14 cellular contexts compared by ENCODE assay signal in genomic region chr15:74791667-74792066, GRCh38. TPM values are rescaled to one million over a fixed set of nuclear protein-coding genes. Genes with fewer than 3 reads are reported as not detected.
A peak's percentile ranks its signal among the peaks of the same experiment; 100 is the strongest.
DNase-seq lines count a peak whose midpoint lies in the region; ATAC-seq and TF ChIP-seq lines count a peak whose summit lies in the region.
"Had no signal": no experiment of that assay in that cellular context is flagged by ENCODE, and none has a peak within 500 bp of the region (broad histone marks: within the 10 kb centered on the region; RNA-seq: fewer than 3 reads in every experiment).

No MANE protein-coding gene starts in this region.

- intact Hi-C loops in OCI-LY7 (cut with micrococcal nuclease; ENCODE audit: unreplicated experiment) (no loop called here), colonic mucosa (cut with DNase I) (no loop called here)

- peak overlapping the region; percentile 99 for H3K27ac ChIP-seq in OCI-LY7 (ENCODE audit: low read depth, low read length, poor library complexity, severe bottlenecking)
- no peak overlapping the region for H3K27ac ChIP-seq in colonic mucosa
- H3K27ac ChIP-seq in temporal lobe (ENCODE audit: low read depth, low read length), result peak overlapping the region; percentile 53
- H3K27ac ChIP-seq: coronary artery, foreskin keratinocyte had no signal

- peaks cover 34% of the 10 kb centered on the region; the same call in 1 of the 2 replicates for H4K20me1 ChIP-seq in OCI-LY7 (ENCODE audit: insufficient read depth, low read length)

- H3K36me3 ChIP-seq in OCI-LY7 (ENCODE audit: insufficient read depth, low read length) (peaks cover 84% of the 10 kb centered on the region), colonic mucosa (no peaks in the 10 kb centered on the region)

- H2AFZ ChIP-seq in OCI-LY7 (ENCODE audit: low read length), result no peak overlapping the region

- H3K9ac ChIP-seq in colonic mucosa (ENCODE audit: low read depth in 2 of 2, low read length in 2 of 2), result no peak overlapping the region

- H3K4me1 Mint-ChIP-seq in activated T-cell treated with anti-CD3 and anti-CD28 coated beads, Interleukin-2, amount 50 U/mL, for 72 hours (ENCODE audit: low read depth), result peaks cover 93% of the 10 kb centered on the region

- H3K4me2 ChIP-seq in OCI-LY7 (ENCODE audit: low read length), result peak overlapping the region; percentile 92

- H3K4me3 ChIP-seq in OCI-LY7 (ENCODE audit: low read depth, low read length, poor library complexity, severe bottlenecking) (peak overlapping the region; percentile 97), colonic mucosa (no peak overlapping the region)
- H3K4me3 ChIP-seq: coronary artery had no signal

- H3K9me3 Mint-ChIP-seq in activated T-cell treated with anti-CD3 and anti-CD28 coated beads, Interleukin-2, amount 50 U/mL, for 72 hours, result no peaks in the 10 kb centered on the region
- H3K9me3 Mint-ChIP-seq: nephron progenitor cell had no signal

- peak overlapping the region; percentile 49 to 90 for H3K4me3 Mint-ChIP-seq in activated T-cell treated with anti-CD3 and anti-CD28 coated beads, Interleukin-2, amount 50 U/mL, for 72 hours
- H3K4me3 Mint-ChIP-seq: nephron progenitor cell had no signal

- no peak for DNase-seq in activated T-cell treated with anti-CD3 and anti-CD28 coated beads, Interleukin-2, amount 50 U/mL, for 72 hours
- no peak for DNase-seq in activated T-cell treated with anti-CD3 and anti-CD28 coated beads, Interleukin-2, amount 50 U/mL, for 48 hours
- DNase-seq in OCI-LY7 (ENCODE audit: low spot score) (no peak), colonic mucosa (peak; percentile 19), kidney glomerular epithelial cell (lab: John Stamatoyannopoulos, UW) (no peak), NCI-H2227 treated with DMSO at 0.1 percent for 48 hours (lab: John Stamatoyannopoulos, UW) (no peak), ACHN (no peak)
- DNase-seq: foreskin keratinocyte, NCI-H345, nephron progenitor cell had no signal

- CTCF ChIA-PET in OCI-LY7 (lab: Charles Lee; ENCODE audit: unreplicated experiment), result interaction anchor here (3.1 to 3.5 kb wide), 3 partner anchors 12 to 20 kb away, joined by 13 to 17 read pairs (median 14); no protein-coding TSS in a partner anchor

- H3K79me2 ChIP-seq in OCI-LY7 (ENCODE audit: insufficient read depth, low read depth, low read length), result peaks cover 92% of the 10 kb centered on the region

- POLR2A ChIA-PET in OCI-LY7 (lab: Charles Lee), result interaction anchor here (3.2 to 11.8 kb wide), 2 partner anchors 8 to 15 kb away, joined by 22 to 221 read pairs; partner anchors contain the start of gene CSK

- no peaks in the 10 kb centered on the region for H3K27me3 Mint-ChIP-seq in activated T-cell treated with anti-CD3 and anti-CD28 coated beads, Interleukin-2, amount 50 U/mL, for 72 hours (ENCODE audit: low read depth)

- H3K9me2 ChIP-seq in OCI-LY7 (ENCODE audit: insufficient read depth, low read length), result no peaks in the 10 kb centered on the region

- peaks cover 4 to 17% of the 10 kb centered on the region in 2 donors for H3K36me3 Mint-ChIP-seq in activated T-cell treated with anti-CD3 and anti-CD28 coated beads, Interleukin-2, amount 50 U/mL, for 72 hours (ENCODE audit: insufficient read depth in 2 of 2)

- ATAC-seq in activated T-cell treated with anti-CD3 and anti-CD28 coated beads, Interleukin-2, amount 50 U/mL, for 72 hours (replicated peaks in 1 of 2), result no peak
- ATAC-seq: foreskin keratinocyte had no signal

- no peaks in the 10 kb centered on the region for H3K27me3 ChIP-seq in colonic mucosa
- H3K27me3 ChIP-seq: foreskin keratinocyte had no signal

- in situ Hi-C loops in ACHN (cut with HindIII; ENCODE audit: low pct_ligation_motif_present, low pct_unique_long_range_greater_than_20kb, low sequenced_read_pairs), result no loop called here

- H3K27ac Mint-ChIP-seq in activated T-cell treated with anti-CD3 and anti-CD28 coated beads, Interleukin-2, amount 50 U/mL, for 72 hours, result peak overlapping the region; percentile 57
- H3K27ac Mint-ChIP-seq: nephron progenitor cell had no signal

- TF ChIP-seq CTCF in OCI-LY7 (conservative IDR thresholded peaks at IDR 0.05; ENCODE audit: low read length) (no peak), colonic mucosa (IDR thresholded peaks at IDR 0.05) (no peak)

- peaks cover 97% of the 10 kb centered on the region for H3K4me1 ChIP-seq in OCI-LY7 (ENCODE audit: insufficient read depth, low read length, poor library complexity, severe bottlenecking)
- H3K4me1 ChIP-seq in colonic mucosa, result peaks cover 52% of the 10 kb centered on the region

- no peaks in the 10 kb centered on the region for H3K9me3 ChIP-seq in OCI-LY7 (ENCODE audit: low read length)
- H3K9me3 ChIP-seq in colonic mucosa, result no peaks in the 10 kb centered on the region

- BruUV-seq in OCI-LY7 (replicated peaks; lab: Mats Ljungman, UMichigan), result no TSS peak

RNA-seq across cellular contexts. Expression of gene CSK, which starts 9.8 kb away (rescaled TPM):
- 100 to 1,000 TPM; 200 to 267 TPM for total RNA-seq in activated T-cell treated with anti-CD3 and anti-CD28 coated beads, Interleukin-2, amount 50 U/mL, for 72 hours
- total RNA-seq in OCI-LY7 (2014; rRNA removed; shearing (Covaris generic)), result 106 and 112 TPM in 2 replicates
- total RNA-seq in OCI-LY7 (2022) (318 and 355 TPM in 2 replicates), colonic mucosa (100 to 1,000 TPM in 1 of 2 donors, 10 to 100 TPM in 1; 64.3 to 126 TPM), temporal lobe (25.8 TPM)

RNA-seq across cellular contexts. Expression of gene LMAN1L, which starts 21.0 kb away (rescaled TPM):
- total RNA-seq in activated T-cell treated with anti-CD3 and anti-CD28 coated beads, Interleukin-2, amount 50 U/mL, for 72 hours, result under 1 TPM; 0.53 to 0.72 TPM
- total RNA-seq in OCI-LY7 (2014; rRNA removed; shearing (Covaris generic)), result 0.09 TPM in 1 of 2 replicates, not detected in the other
- total RNA-seq in OCI-LY7 (2022) (0.37 and 0.38 TPM in 2 replicates), colonic mucosa (not detected), temporal lobe (not detected)
- total RNA-seq: foreskin keratinocyte, skeletal muscle tissue, ureter had no signal

RNA-seq across cellular contexts. Expression of gene CPLX3, which starts 34.8 kb away (rescaled TPM):
- under 1 TPM; 0.14 to 0.17 TPM for total RNA-seq in activated T-cell treated with anti-CD3 and anti-CD28 coated beads, Interleukin-2, amount 50 U/mL, for 72 hours
- total RNA-seq in OCI-LY7 (2014; rRNA removed; shearing (Covaris generic)), result 0.35 and 0.57 TPM in 2 replicates
- 1.5 and 2.1 TPM in 2 replicates for total RNA-seq in OCI-LY7 (2022)
- total RNA-seq in colonic mucosa, result not detected
- 0.49 TPM for total RNA-seq in temporal lobe
- total RNA-seq: foreskin keratinocyte, skeletal muscle tissue, ureter had no signal

RNA-seq across cellular contexts. Expression of gene CYP1A2, which starts 43.0 kb away (rescaled TPM):
- total RNA-seq in activated T-cell treated with anti-CD3 and anti-CD28 coated beads, Interleukin-2, amount 50 U/mL, for 72 hours, result not detected
- total RNA-seq in OCI-LY7 (2014; rRNA removed; shearing (Covaris generic)), result not detected in 2 replicates
- total RNA-seq in OCI-LY7 (2022), result not detected in 2 replicates
- not detected for total RNA-seq in colonic mucosa
- total RNA-seq in temporal lobe, result not detected
- total RNA-seq: skeletal muscle tissue, ureter had no signal

RNA-seq across cellular contexts. Expression of gene ULK3, which starts 51.3 kb away (rescaled TPM):
- total RNA-seq in activated T-cell treated with anti-CD3 and anti-CD28 coated beads, Interleukin-2, amount 50 U/mL, for 72 hours, result 10 to 100 TPM; 48.5 to 53.8 TPM
- 22.2 and 31.7 TPM in 2 replicates for total RNA-seq in OCI-LY7 (2014; rRNA removed; shearing (Covaris generic))
- total RNA-seq in OCI-LY7 (2022) (30.2 and 46.4 TPM in 2 replicates), colonic mucosa (10 to 100 TPM; 45.6 to 50.7 TPM), temporal lobe (33.7 TPM)
